ENCODE assay signal across 8 cellular contexts in genomic region chr15:40953713-40954074, GRCh38. TPM values are rescaled to one million over a fixed set of nuclear protein-coding genes. Genes with fewer than 3 reads are reported as not detected.
A peak's percentile ranks its signal among the peaks of the same experiment; 100 is the strongest.
DNase-seq lines count a peak whose midpoint lies in the region; ATAC-seq and TF ChIP-seq lines count a peak whose summit lies in the region.
"Had no signal": no experiment of that assay in that cellular context is flagged by ENCODE, and none has a peak within 500 bp of the region (broad histone marks: within the 10 kb centered on the region; RNA-seq: fewer than 3 reads in every experiment).

No MANE protein-coding gene starts in this region.

- no peaks in the 10 kb centered on the region for H3K27me3 ChIP-seq in right atrium auricular region

- no peaks in the 10 kb centered on the region for H3K9me3 ChIP-seq in HEK293 (ENCODE audit: control insufficient read depth, insufficient read depth, low read depth, low read length)
- no peaks in the 10 kb centered on the region for H3K9me3 ChIP-seq in T-helper 17 cell (ENCODE audit: control insufficient read depth, low read length, poor library complexity, severe bottlenecking)
- no peaks in the 10 kb centered on the region for H3K9me3 ChIP-seq in right atrium auricular region

- H3K36me3 ChIP-seq in HEK293 (ENCODE audit: control insufficient read depth in 2 of 2, insufficient read depth in 1 of 2, low read length in 2 of 2) (peaks cover 0 to 6% of the 10 kb centered on the region in 2 experiments; a peak in 1 of 3 replicates), right atrium auricular region (no peaks in the 10 kb centered on the region)

- H3K27me3 Mint-ChIP-seq in T-helper 17 cell: peaks cover 25% of the 10 kb centered on the region

- ATAC-seq in T-helper 17 cell: no peak
- ATAC-seq in stimulated activated effector memory CD8-positive, alpha-beta T cell treated with anti-CD3 and anti-CD28 coated beads, Interleukin-12 subunit alpha, Interleukin-12 subunit beta, amount 100 ng/mL, for 72 hours: no peak

- H3K4me3 ChIP-seq in HEK293 (ENCODE audit: low read depth, low read length) (peak overlapping the region; percentile 62), right atrium auricular region (peak overlapping the region; percentile 69 to 76)

- H3K4me1 Mint-ChIP-seq in T-helper 17 cell: peaks cover 28% of the 10 kb centered on the region
- H3K4me1 Mint-ChIP-seq in stimulated activated effector memory CD8-positive, alpha-beta T cell treated with anti-CD3 and anti-CD28 coated beads, Interleukin-12 subunit alpha, Interleukin-12 subunit beta, amount 100 ng/mL, for 72 hours: peaks cover 51% of the 10 kb centered on the region

- H3K27ac Mint-ChIP-seq in T-helper 17 cell: peak overlapping the region; percentile 45
- peak overlapping the region; percentile 92 for H3K27ac Mint-ChIP-seq in stimulated activated effector memory CD8-positive, alpha-beta T cell treated with anti-CD3 and anti-CD28 coated beads, Interleukin-12 subunit alpha, Interleukin-12 subunit beta, amount 100 ng/mL, for 72 hours

- POLR2A ChIA-PET in HEK293 (lab: Yijun Ruan, JAX): interaction anchor here (0.6 to 5.0 kb wide), 24 partner anchors 9 to 379 kb away, joined by 3 to 64 read pairs (median 4); partner anchors contain the start of genes DLL4, INO80, NUSAP1 and OIP5

- no peaks in the 10 kb centered on the region for H3K9me3 Mint-ChIP-seq in stimulated activated effector memory CD8-positive, alpha-beta T cell treated with anti-CD3 and anti-CD28 coated beads, Interleukin-12 subunit alpha, Interleukin-12 subunit beta, amount 100 ng/mL, for 72 hours

- no peak for DNase-seq in T-helper 17 cell
- no peak for DNase-seq in right atrium auricular region (ENCODE audit: low spot score)
- DNase-seq in stimulated activated effector memory CD8-positive, alpha-beta T cell treated with anti-CD3 and anti-CD28 coated beads, Interleukin-12 subunit alpha, Interleukin-12 subunit beta, amount 100 ng/mL, for 72 hours (ENCODE audit: low spot score in 2 of 2): no peak
- DNase-seq in NCI-H345 (lab: John Stamatoyannopoulos, UW): no peak
- DNase-seq in kidney glomerular epithelial cell (lab: John Stamatoyannopoulos, UW): no peak
- no peak for DNase-seq in KG1 (lab: John Stamatoyannopoulos, UW)

- TF ChIP-seq CTCF in HEK293 (tag by site-specific recombination; IDR thresholded peaks at IDR 0.05) (no peak), right atrium auricular region (IDR thresholded peaks at IDR 0.05) (no peak)

- peak overlapping the region; percentile 92 for H3K4me3 Mint-ChIP-seq in T-helper 17 cell
- peak overlapping the region; percentile 85 for H3K4me3 Mint-ChIP-seq in stimulated activated effector memory CD8-positive, alpha-beta T cell treated with anti-CD3 and anti-CD28 coated beads, Interleukin-12 subunit alpha, Interleukin-12 subunit beta, amount 100 ng/mL, for 72 hours

- peak overlapping the region; percentile 43; the same call in 1 of the 2 replicates for H3K27ac ChIP-seq in HEK293 (ENCODE audit: extremely low read depth, low read depth, low read length)
- H3K27ac ChIP-seq in right atrium auricular region: peak overlapping the region; percentile 70 to 76

- H3K4me1 ChIP-seq in HEK293 (ENCODE audit: control insufficient read depth, insufficient read depth, low read length) (peaks cover 5% of the 10 kb centered on the region; the same call in 1 of the 2 replicates), right atrium auricular region (peaks cover 0 to 41% of the 10 kb centered on the region in 2 donors)

- no peaks in the 10 kb centered on the region for H3K36me3 Mint-ChIP-seq in T-helper 17 cell (ENCODE audit: low read depth)
- H3K36me3 Mint-ChIP-seq in stimulated activated effector memory CD8-positive, alpha-beta T cell treated with anti-CD3 and anti-CD28 coated beads, Interleukin-12 subunit alpha, Interleukin-12 subunit beta, amount 100 ng/mL, for 72 hours: peaks cover 52% of the 10 kb centered on the region

- CTCF ChIA-PET in HEK293 (lab: Yijun Ruan, JAX): interaction anchor here (0.8 to 3.8 kb wide), 3 partner anchors 12 to 650 kb away, joined by 3 to 26 read pairs (median 4); no protein-coding TSS in a partner anchor

TF ChIP-seq in HEK293, 187 proteins besides CTCF, POLR2A, EP300 and RAD21:
- no peak for TF ChIP-seq ZNF529 (tag by site-specific recombination; IDR thresholded peaks at IDR 0.05; ENCODE audit: insufficient replicate concordance)
- TF ChIP-seq ZFHX2 (tag by site-specific recombination; conservative IDR thresholded peaks at IDR 0.05): 0 out of 2 replicates have a peak, but pooled peaks have one; percentile 7
- no peak for TF ChIP-seq PRDM2 (tag by site-specific recombination; IDR thresholded peaks at IDR 0.05; ENCODE audit: borderline replicate concordance)

RNA-seq across cellular contexts. Expression of gene CHAC1, which starts 0.4 kb away (rescaled TPM):
- total RNA-seq in T-helper 17 cell (under 1 TPM; 0.35 to 0.70 TPM), right atrium auricular region (10 to 100 TPM; 11.9 to 36.1 TPM)

RNA-seq across cellular contexts. Expression of gene DLL4, which starts 24.6 kb away (rescaled TPM):
- not detected for total RNA-seq in T-helper 17 cell
- total RNA-seq in right atrium auricular region: 1 to 10 TPM; 7.5 to 9.8 TPM
- total RNA-seq: T-helper 2 cell treated with Interferon-gamma antibody and Interleukin-4, amounts not matched to agents 100 ng/mL and 5 ng/mL, for 36 hours had no signal

RNA-seq across cellular contexts. Expression of gene VPS18, which starts 59.4 kb away (rescaled TPM):
- total RNA-seq in T-helper 17 cell (10 to 100 TPM; 13.6 to 18.4 TPM), right atrium auricular region (10 to 100 TPM; 18.1 to 26.1 TPM)

Comparison
In these comparisons a context has a peak if more than half of its experiments do, and no peak if none do; other contexts are left out.
1. RNA of gene CHAC1, which starts 0.4 kb away (total RNA-seq): 11.9 to 36.1 TPM in right atrium auricular region; 0.35 to 0.70 TPM in T-helper 17 cell; every median in the first group is over 4 times any median in the second.
2. RNA of gene DLL4, which starts 24.6 kb away (total RNA-seq): 7.5 to 9.8 TPM in right atrium auricular region; not detected in T-helper 17 cell; every median in the first group is over 4 times any median in the second.